In the genomic region with DNA sequence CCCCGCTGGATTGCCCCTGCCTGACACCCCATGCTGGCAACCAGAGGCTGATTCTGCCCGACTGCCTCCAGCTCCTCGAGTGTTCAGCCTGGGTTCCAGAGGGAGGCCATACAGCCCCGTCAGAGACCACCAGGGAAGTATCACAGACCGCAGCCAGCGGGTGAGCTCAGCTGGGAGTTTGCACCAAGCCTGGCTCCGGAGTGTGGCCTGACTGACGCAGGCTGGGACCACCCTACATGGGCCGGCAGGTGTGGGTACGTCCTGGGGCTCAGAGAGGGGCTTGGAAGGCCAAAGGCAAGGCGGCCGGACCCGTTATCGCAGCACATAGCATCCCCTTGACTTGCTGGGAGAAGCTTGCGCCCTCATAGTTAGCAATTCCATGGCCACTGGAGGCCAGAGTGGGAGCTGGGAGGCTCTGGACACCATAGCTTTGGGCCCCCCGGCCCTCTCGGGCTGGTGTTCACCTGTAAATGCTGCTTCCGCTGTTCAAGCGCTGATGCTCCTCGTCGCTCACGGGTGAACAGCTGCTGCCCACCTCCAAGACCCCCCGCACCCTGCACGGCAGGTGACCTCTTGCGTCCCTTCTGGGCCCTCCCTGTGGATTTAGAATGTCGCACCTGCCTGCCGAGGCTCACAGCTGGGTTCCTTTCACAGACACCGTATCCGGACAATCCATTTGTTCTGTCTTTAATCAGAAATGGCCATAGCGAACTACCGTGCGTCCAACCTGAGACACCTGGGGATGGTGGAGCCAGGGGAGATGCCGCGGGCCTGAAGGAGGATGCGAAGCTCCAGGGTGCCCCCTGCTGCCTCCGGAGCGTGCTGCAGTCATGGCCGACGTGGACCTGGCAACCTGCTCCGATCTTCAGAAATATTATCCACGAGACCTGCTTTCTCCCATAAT, we compare ENCODE assay signal across 9 cellular contexts. TPM values are rescaled to one million over a fixed set of nuclear protein-coding genes. Genes with fewer than 3 reads are reported as not detected.
DNase-seq lines count a peak whose midpoint lies in the region; ATAC-seq and TF ChIP-seq lines count a peak whose summit lies in the region.
"Had no signal": no experiment of that assay in that cellular context is flagged by ENCODE, and none has a peak within 500 bp of the region (broad histone marks: within the 10 kb centered on the region; RNA-seq: fewer than 3 reads in every experiment).

No MANE protein-coding gene starts in this region.

- ATAC-seq in HG03565 (IDR thresholded peaks at IDR 0.05; ENCODE audit: unreplicated experiment) (peak; percentile 46), GM21619 (IDR thresholded peaks at IDR 0.05; ENCODE audit: unreplicated experiment) (no peak)

- TF ChIP-seq POLR2A in stomach (IDR thresholded peaks at IDR 0.05): no peak

- H3K27me3 ChIP-seq in stomach: peaks cover 0 to 11% (median 0%) of the 10 kb centered on the region in 3 donors

- H3K27ac ChIP-seq in stomach: no peak overlapping the region

- no peak for TF ChIP-seq EP300 in stomach (IDR thresholded peaks at IDR 0.05)

- peak in 5 of 7 experiments; percentile 60 to 64 (median 63) for TF ChIP-seq CTCF in stomach (IDR thresholded peaks at IDR 0.05)

- H3K36me3 ChIP-seq in stomach: no peaks in the 10 kb centered on the region

- H3K4me1 ChIP-seq in stomach: peaks cover 0 to 20% (median 8%) of the 10 kb centered on the region in 4 donors

- 51 to 62% (median 58%) methylated on average over 27 to 41 of the region's 41 CpGs for WGBS in stomach, 5 donors

- H3K9me3 ChIP-seq in stomach: no peaks in the 10 kb centered on the region

- DNase-seq in DMS79 (lab: John Stamatoyannopoulos, UW): peak; percentile 32
- peak; percentile 60 for DNase-seq in NCI-H526 treated with DMSO at 0.1 percent for 48 hours (lab: John Stamatoyannopoulos, UW)
- peak; percentile 85 to 87 for DNase-seq in activated CD4-positive, alpha-beta T cell treated with anti-CD3 and anti-CD28 coated beads, Interleukin-2, amount 50 U/mL, for 48 hours
- peak; percentile 85 for DNase-seq in ecto neural progenitor cell (ENCODE audit: low spot score)
- peak; percentile 71 for DNase-seq in mucosa of gallbladder (ENCODE audit: low spot score)
- peak; percentile 76 for DNase-seq in stomach

- H3K4me3 ChIP-seq in stomach: no peak overlapping the region
- H3K4me3 ChIP-seq: SK-N-MC had no signal

- intact Hi-C loops in stomach (cut with DNase I; ENCODE audit: low total_unique reads): loop anchor here (5.0 kb wide), 1 partner anchor 287 kb away; no protein-coding TSS in a partner anchor

RNA-seq across cellular contexts. Expression of gene SLC66A3, which starts 31.2 kb away (rescaled TPM):
- total RNA-seq in mucosa of gallbladder: 26.6 TPM
- 10 to 100 TPM in 4 of 5 donors, not detected in 1; 22.9 to 55.1 (median 32.3) TPM for total RNA-seq in stomach
- polyA plus RNA-seq in stomach: 10 to 100 TPM; 12.1 to 18.5 (median 14.7) TPM

Comparison
In these comparisons a context has a peak if more than half of its experiments do, and no peak if none do; other contexts are left out.
1. DNase-seq: peak in every context shown above with its lines; median percentile 86 in activated CD4-positive, alpha-beta T cell treated with anti-CD3 and anti-CD28 coated beads, Interleukin-2, amount 50 U/mL, for 48 hours; 85 in ecto neural progenitor cell; 76 in stomach; 71 in mucosa of gallbladder; 60 in NCI-H526 treated with DMSO at 0.1 percent for 48 hours; 32 in DMS79.